Comparison of ENCODE assay signal across 16 cellular contexts in the genomic region with DNA sequence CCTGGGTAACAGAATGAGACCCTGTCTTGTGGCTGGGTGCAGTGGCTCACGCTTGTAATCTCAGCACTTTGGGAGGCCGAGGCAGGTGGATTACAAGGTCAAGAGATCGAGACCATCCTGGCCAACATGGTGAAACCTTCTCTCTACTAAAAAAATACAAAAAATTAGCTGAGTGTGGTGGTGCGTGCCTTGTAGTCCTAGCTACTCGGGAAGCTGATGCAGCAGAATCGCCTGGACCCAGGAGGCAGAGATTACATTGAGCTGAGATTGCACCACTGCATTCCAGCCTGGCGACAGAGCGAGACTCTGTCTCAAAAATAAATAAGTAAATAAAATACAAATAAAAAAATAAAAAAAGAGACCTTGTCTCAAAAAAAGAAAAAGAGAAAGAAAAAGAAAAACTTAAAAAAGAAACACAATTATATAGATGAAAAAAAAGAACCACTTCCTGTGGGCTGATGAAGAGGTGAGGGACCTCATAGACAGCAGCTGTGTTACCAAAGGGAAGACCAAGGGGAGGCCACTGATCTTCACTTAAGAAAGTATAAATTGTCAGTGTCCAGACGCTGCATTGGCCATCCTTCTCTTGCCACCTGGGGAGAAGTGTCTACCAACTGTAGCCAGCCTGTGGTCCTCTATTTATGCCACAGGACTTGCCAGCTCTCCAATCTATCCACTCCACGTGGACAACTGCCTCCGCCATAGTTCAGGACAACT. TPM values are rescaled to one million over a fixed set of nuclear protein-coding genes. Genes with fewer than 3 reads are reported as not detected.
DNase-seq lines count a peak whose midpoint lies in the region; ATAC-seq, FAIRE-seq and TF ChIP-seq lines count a peak whose summit lies in the region.
"Had no signal": no experiment of that assay in that cellular context is flagged by ENCODE, and none has a peak within 500 bp of the region (broad histone marks: within the 10 kb centered on the region; RNA-seq: fewer than 3 reads in every experiment).

No MANE protein-coding gene starts in this region.

- no peak for TF ChIP-seq EP300 in K562 (IDR thresholded peaks at IDR 0.05; ENCODE audit: low read length)

- H3K27ac Mint-ChIP-seq in activated CD4-positive, alpha-beta T cell treated with anti-CD3 and anti-CD28 coated beads, Interleukin-2, amount 10 ng/mL, durations not matched to agents 7 days and 5 days: no peak overlapping the region
- H3K27ac Mint-ChIP-seq in activated naive CD8-positive, alpha-beta T cell treated with anti-CD3 and anti-CD28 coated beads, Interleukin-2, amount 10 ng/mL, durations not matched to agents 7 days and 5 days: peak overlapping the region; percentile 67
- H3K27ac Mint-ChIP-seq in activated naive CD8-positive, alpha-beta T cell treated with anti-CD3 and anti-CD28 coated beads for 36 hours: no peak overlapping the region
- H3K27ac Mint-ChIP-seq: CD4-positive, CD25-positive, alpha-beta regulatory T cell; HFFc6 had no signal

- no peaks in the 10 kb centered on the region for H3K9me3 ChIP-seq in K562 (replicated peaks; ENCODE audit: control insufficient read depth, insufficient read depth, low read depth, low read length)
- H3K9me3 ChIP-seq in neuronal stem cell (replicated peaks in 1 of 2; ENCODE audit: control insufficient read depth in 2 of 2, insufficient read depth in 1 of 2, low read depth in 1 of 2, low read length in 2 of 2): no peaks in the 10 kb centered on the region
- H3K9me3 ChIP-seq: BLaER1 had no signal

- in situ Hi-C loops in K562 (cut with MboI): no loop called here

- TF ChIP-seq POLR2A in K562 (conservative IDR thresholded peaks at IDR 0.05): no peak

- H3K9me3 Mint-ChIP-seq in activated CD4-positive, alpha-beta T cell treated with anti-CD3 and anti-CD28 coated beads, Interleukin-2, amount 10 ng/mL, durations not matched to agents 7 days and 5 days: no peaks in the 10 kb centered on the region
- H3K9me3 Mint-ChIP-seq in activated naive CD8-positive, alpha-beta T cell treated with anti-CD3 and anti-CD28 coated beads, Interleukin-2, amount 10 ng/mL, durations not matched to agents 7 days and 5 days: no peaks in the 10 kb centered on the region
- H3K9me3 Mint-ChIP-seq in activated naive CD8-positive, alpha-beta T cell treated with anti-CD3 and anti-CD28 coated beads for 36 hours: no peaks in the 10 kb centered on the region
- H3K9me3 Mint-ChIP-seq: CD4-positive, CD25-positive, alpha-beta regulatory T cell; HFFc6 had no signal

- no TSS peak for BruUV-seq in K562 (replicated peaks; lab: Mats Ljungman, UMichigan)

- no peak overlapping the region for H3K4me3 ChIP-seq in K562
- no peak overlapping the region for H3K4me3 ChIP-seq in neuronal stem cell (ENCODE audit: low read length in 2 of 2)
- H3K4me3 ChIP-seq: BLaER1 had no signal

- no peak overlapping the region for H3K23ac ChIP-seq in neuronal stem cell (ENCODE audit: low read depth, low read length, poor library complexity)

- H3K27ac ChIP-seq in K562 (ENCODE audit: extremely low read depth, low read depth, low read length) (no peak overlapping the region), neuronal stem cell (replicated peaks; ENCODE audit: low read length) (no peak overlapping the region)
- H3K27ac ChIP-seq: BLaER1 had no signal

- H2AFZ ChIP-seq in K562 (ENCODE audit: low read depth, low read length): 0 out of 2 replicates have a peak overlapping the region, but pooled peaks have one; percentile 16
- no peak overlapping the region for H2AFZ ChIP-seq in neuronal stem cell (ENCODE audit: low read length)

- H3K9ac ChIP-seq in K562 (ENCODE audit: insufficient read depth in 1 of 2, low read depth in 2 of 2, low read length in 2 of 2) (no peak overlapping the region), neuronal stem cell (ENCODE audit: low read depth, low read length, poor library complexity) (no peak overlapping the region)
- H3K9ac ChIP-seq: BLaER1 had no signal

- H3K4me2 ChIP-seq in K562 (ENCODE audit: insufficient read depth, low read length): no peak overlapping the region
- no peak overlapping the region for H3K4me2 ChIP-seq in neuronal stem cell (ENCODE audit: insufficient read depth, low read length, poor library complexity, severe bottlenecking)
- H3K4me2 ChIP-seq: BLaER1 had no signal

- H3K4me1 ChIP-seq in K562 (replicated peaks in 1 of 2; ENCODE audit: control insufficient read depth in 2 of 2, insufficient read depth in 2 of 2, low read length in 2 of 2) (peaks cover 2% of the 10 kb centered on the region in 2 experiments; a peak in 2 of 5 replicates), neuronal stem cell (ENCODE audit: control insufficient read depth in 2 of 2, insufficient read depth in 1 of 2, low read depth in 1 of 2, low read length in 2 of 2) (no peaks in the 10 kb centered on the region)

- no peak overlapping the region for H3K18ac ChIP-seq in neuronal stem cell (ENCODE audit: low read length)

- H3K79me2 ChIP-seq in K562 (ENCODE audit: control insufficient read depth, insufficient read depth, low read length): no peaks in the 10 kb centered on the region

- H3K9me1 ChIP-seq in K562 (ENCODE audit: control insufficient read depth, insufficient read depth, low read length): no peaks in the 10 kb centered on the region

- no peak for FAIRE-seq in K562 (lab: Jason Lieb, UNC)
- FAIRE-seq: HTR-8/SVneo had no signal

- H2AK5ac ChIP-seq in neuronal stem cell (ENCODE audit: low read depth, low read length): no peak overlapping the region

- H2BK15ac ChIP-seq in neuronal stem cell (ENCODE audit: low read length): no peak overlapping the region

- CTCF ChIA-PET in activated CD4-positive, alpha-beta T cell treated with anti-CD3 and anti-CD28 coated beads, Interleukin-2, amount 10 ng/mL, durations not matched to agents 7 days and 5 days (lab: Charles Lee): interaction anchor here (0.6 to 1.2 kb wide), 2 partner anchors 24 to 149 kb away, joined by 3 to 6 read pairs; a partner anchor contains a TSS
- CTCF ChIA-PET in K562 (lab: Yijun Ruan, JAX; ENCODE audit: low intra/inter-chr PET ratio): no interaction called here

- TF ChIP-seq RAD21 in K562 (CRISPR knock-in tag; conservative IDR thresholded peaks at IDR 0.05 in 1 of 2, IDR thresholded peaks at IDR 0.05 in 1 of 2): no peak

- intact Hi-C loops in K562 (cut with micrococcal nuclease): no loop called here

- H2BK12ac ChIP-seq in neuronal stem cell (ENCODE audit: low read length): no peak overlapping the region

- H3K27me3 ChIP-seq in K562 (ENCODE audit: control insufficient read depth in 2 of 2, insufficient read depth in 2 of 2, low read length in 2 of 2) (no peaks in the 10 kb centered on the region), neuronal stem cell (ENCODE audit: control insufficient read depth in 3 of 3, insufficient read depth in 3 of 3, low read depth in 1 of 3, low read length in 3 of 3) (no peaks in the 10 kb centered on the region)
- H3K27me3 ChIP-seq: BLaER1 had no signal

- H3K4me3 Mint-ChIP-seq in activated CD4-positive, alpha-beta T cell treated with anti-CD3 and anti-CD28 coated beads, Interleukin-2, amount 10 ng/mL, durations not matched to agents 7 days and 5 days: no peak overlapping the region
- no peak overlapping the region for H3K4me3 Mint-ChIP-seq in activated naive CD8-positive, alpha-beta T cell treated with anti-CD3 and anti-CD28 coated beads, Interleukin-2, amount 10 ng/mL, durations not matched to agents 7 days and 5 days
- H3K4me3 Mint-ChIP-seq in activated naive CD8-positive, alpha-beta T cell treated with anti-CD3 and anti-CD28 coated beads for 36 hours: no peak overlapping the region
- H3K4me3 Mint-ChIP-seq: HFFc6 had no signal

- H4K91ac ChIP-seq in neuronal stem cell (ENCODE audit: low read depth, low read length, poor library complexity): no peak overlapping the region

- peak; percentile 22 for DNase-seq in activated CD4-positive, alpha-beta T cell treated with anti-CD3 and anti-CD28 coated beads, Interleukin-2, amount 10 ng/mL, durations not matched to agents 7 days and 5 days
- DNase-seq in activated CD4-positive, alpha-beta T cell treated with anti-CD3 and anti-CD28 coated beads, Interleukin-2, amount 50 U/mL, for 1 hour: no peak
- no peak for DNase-seq in activated naive CD8-positive, alpha-beta T cell treated with anti-CD3 and anti-CD28 coated beads, Interleukin-2, amount 10 ng/mL, durations not matched to agents 7 days and 5 days
- no peak for DNase-seq in activated naive CD8-positive, alpha-beta T cell treated with anti-CD3 and anti-CD28 coated beads for 36 hours
- DNase-seq in K562 (ENCODE audit: extremely low read depth in 1 of 4, low spot score in 3 of 4): no peak
- no peak for DNase-seq in neuronal stem cell (ENCODE audit: low spot score)
- DNase-seq in NCI-H1092 treated with DMSO at 0.1 percent for 48 hours (lab: John Stamatoyannopoulos, UW): no peak
- DNase-seq: 8988T, AML-193, DMS53, HCEC 1CT, HFFc6 had no signal

- no peaks in the 10 kb centered on the region for H3K36me3 Mint-ChIP-seq in activated CD4-positive, alpha-beta T cell treated with anti-CD3 and anti-CD28 coated beads, Interleukin-2, amount 10 ng/mL, durations not matched to agents 7 days and 5 days (ENCODE audit: low read depth)
- no peaks in the 10 kb centered on the region for H3K36me3 Mint-ChIP-seq in activated naive CD8-positive, alpha-beta T cell treated with anti-CD3 and anti-CD28 coated beads, Interleukin-2, amount 10 ng/mL, durations not matched to agents 7 days and 5 days
- H3K36me3 Mint-ChIP-seq in activated naive CD8-positive, alpha-beta T cell treated with anti-CD3 and anti-CD28 coated beads for 36 hours: no peaks in the 10 kb centered on the region
- H3K36me3 Mint-ChIP-seq: CD4-positive, CD25-positive, alpha-beta regulatory T cell had no signal

- H4K8ac ChIP-seq in neuronal stem cell (ENCODE audit: low read depth, low read length): no peak overlapping the region

- H2BK120ac ChIP-seq in neuronal stem cell (ENCODE audit: low read depth, low read length): no peak overlapping the region

- no peak overlapping the region for H2BK5ac ChIP-seq in neuronal stem cell (ENCODE audit: low read length)

- ATAC-seq in activated naive CD8-positive, alpha-beta T cell treated with anti-CD3 and anti-CD28 coated beads, Interleukin-2, amount 10 ng/mL, durations not matched to agents 7 days and 5 days (ENCODE audit: low read depth): peak; percentile 75
- ATAC-seq in K562 (no peak), HG02973 (IDR thresholded peaks at IDR 0.05; ENCODE audit: unreplicated experiment) (no peak)

- 26% methylated on average over 11 of the region's 11 CpGs for WGBS in K562 (ENCODE audit: insufficient coverage, low coverage, missing lambda C conversion rate)
- WGBS in neuronal stem cell (ENCODE audit: extremely low coverage in 2 of 2, insufficient read length in 2 of 2, insufficient replicate concordance in 1 of 2), 2 donors: no CpG with 5 or more reads among the region's 11 CpGs

- H3K36me3 ChIP-seq in K562 (ENCODE audit: control insufficient read depth, insufficient read depth, low read length) (no peaks in the 10 kb centered on the region), neuronal stem cell (replicated peaks in 1 of 2; ENCODE audit: control insufficient read depth in 2 of 2, insufficient read depth in 2 of 2, low read length in 2 of 2) (no peaks in the 10 kb centered on the region)
- H3K36me3 ChIP-seq: BLaER1 had no signal

- TF ChIP-seq CTCF in K562 (IDR thresholded peaks at IDR 0.05 in 2 of 3, conservative IDR thresholded peaks at IDR 0.05 in 1 of 3; ENCODE audit: insufficient read depth in 2 of 3, low read depth in 1 of 3, low read length in 3 of 3): no peak

- no peak overlapping the region for H3K4ac ChIP-seq in neuronal stem cell (ENCODE audit: low read length)

- no peaks in the 10 kb centered on the region for H3K27me3 Mint-ChIP-seq in activated CD4-positive, alpha-beta T cell treated with anti-CD3 and anti-CD28 coated beads, Interleukin-2, amount 10 ng/mL, durations not matched to agents 7 days and 5 days
- H3K27me3 Mint-ChIP-seq in activated naive CD8-positive, alpha-beta T cell treated with anti-CD3 and anti-CD28 coated beads, Interleukin-2, amount 10 ng/mL, durations not matched to agents 7 days and 5 days: peaks cover 2% of the 10 kb centered on the region
- peaks cover 3% of the 10 kb centered on the region for H3K27me3 Mint-ChIP-seq in activated naive CD8-positive, alpha-beta T cell treated with anti-CD3 and anti-CD28 coated beads for 36 hours

- POLR2A ChIA-PET in activated CD4-positive, alpha-beta T cell treated with anti-CD3 and anti-CD28 coated beads, Interleukin-2, amount 10 ng/mL, durations not matched to agents 7 days and 5 days (lab: Charles Lee): no interaction called here
- POLR2A ChIA-PET in activated naive CD8-positive, alpha-beta T cell treated with anti-CD3 and anti-CD28 coated beads, Interleukin-2, amount 10 ng/mL, durations not matched to agents 7 days and 5 days (lab: Charles Lee): no interaction called here
- POLR2A ChIA-PET in K562 (lab: Yijun Ruan, JAX): interaction anchor here (0.6 to 1.0 kb wide), 2 partner anchors 8 to 10 kb away, joined by 3 to 4 read pairs; no protein-coding TSS in a partner anchor

- peak overlapping the region; percentile 12 for H3K14ac ChIP-seq in neuronal stem cell (ENCODE audit: low read length)

- no peaks in the 10 kb centered on the region for H3K79me1 ChIP-seq in neuronal stem cell (ENCODE audit: low read depth, low read length)

- H3K4me1 Mint-ChIP-seq in activated CD4-positive, alpha-beta T cell treated with anti-CD3 and anti-CD28 coated beads, Interleukin-2, amount 10 ng/mL, durations not matched to agents 7 days and 5 days: peaks cover 27% of the 10 kb centered on the region
- H3K4me1 Mint-ChIP-seq in activated naive CD8-positive, alpha-beta T cell treated with anti-CD3 and anti-CD28 coated beads, Interleukin-2, amount 10 ng/mL, durations not matched to agents 7 days and 5 days: peaks cover 15% of the 10 kb centered on the region
- peaks cover 14% of the 10 kb centered on the region for H3K4me1 Mint-ChIP-seq in activated naive CD8-positive, alpha-beta T cell treated with anti-CD3 and anti-CD28 coated beads for 36 hours

- no peaks in the 10 kb centered on the region for H4K20me1 ChIP-seq in K562 (replicated peaks; ENCODE audit: control insufficient read depth, insufficient read depth, low read length)
- H4K20me1 ChIP-seq: BLaER1 had no signal

RNA-seq across cellular contexts. Expression of a gene that starts 24.4 kb away (rescaled TPM):
- 100 to 1,000 TPM; 128 to 137 TPM for total RNA-seq in activated CD4-positive, alpha-beta T cell treated with anti-CD3 and anti-CD28 coated beads, Interleukin-2, amount 10 ng/mL, durations not matched to agents 7 days and 5 days
- 100 to 1,000 TPM; 130 to 132 TPM for total RNA-seq in activated naive CD8-positive, alpha-beta T cell treated with anti-CD3 and anti-CD28 coated beads, Interleukin-2, amount 10 ng/mL, durations not matched to agents 7 days and 5 days
- 10 to 100 TPM; 78.9 to 91.3 TPM for total RNA-seq in activated naive CD8-positive, alpha-beta T cell treated with anti-CD3 and anti-CD28 coated beads for 36 hours
- 356 and 852 TPM in 2 replicates for total RNA-seq in K562 (2011; cell fraction: chromatin; rRNA removed; ENCODE audit: low replicate concordance)
- total RNA-seq in K562 (2011; cell fraction: nucleolus; rRNA removed): 116 and 155 TPM in 2 replicates
- total RNA-seq in K562 (2011; cell fraction: nucleoplasm; rRNA removed): 296 and 413 TPM in 2 replicates
- total RNA-seq in K562 (2014; rRNA removed) (23.2 and 23.5 TPM in 2 replicates), K562 (2014; rRNA removed; fragmentation: Illumina TruSeq; extraction: Trizol) (37.6 and 43.3 TPM in 2 replicates), K562 (2015; rRNA removed; fragmentation: Illumina TruSeq; extraction: Trizol) (35.2 and 35.4 TPM in 2 replicates), K562 (2021) (54.8 and 59.4 TPM in 2 replicates)
- polyA plus RNA-seq in K562 (2011; rRNA removed) (30.9 and 41.1 TPM in 2 replicates), K562 (2014; fragmentation: Illumina TruSeq; extraction: Trizol) (28.3 and 32.0 TPM in 2 replicates), K562 (2014; fragmentation: Nextera tagmentation; extraction: Ambion mirVana) (1 to 10 TPM; 3.4 to 3.7 TPM), K562 (2014; rRNA removed) (24.1 and 24.4 TPM in 2 replicates)
- 13.9 and 19.5 TPM in 2 replicates for polyA plus RNA-seq in K562 (2011; cell fraction: cytosol; rRNA removed)
- polyA plus RNA-seq in K562 (2011; cell fraction: nucleus; rRNA removed): 58.5 and 66.6 TPM in 2 replicates
- 19.1 and 22.5 TPM in 2 replicates for polyA plus RNA-seq in K562 (2012)
- polyA minus RNA-seq in K562 (2011; rRNA and poly(A)+ RNA removed): 250 and 261 TPM in 2 replicates
- polyA minus RNA-seq in K562 (2011; cell fraction: cytosol; rRNA and poly(A)+ RNA removed): 38.0 and 68.0 TPM in 2 replicates
- 126 and 193 TPM in 2 replicates for polyA minus RNA-seq in K562 (2011; cell fraction: nucleus; rRNA and poly(A)+ RNA removed)
- polyA plus RNA-seq in neuronal stem cell (2013, experiment 1 of 2): 10.9 TPM
- polyA plus RNA-seq in neuronal stem cell (2013, experiment 2 of 2): 12.0 TPM

RNA-seq across cellular contexts. Expression of a gene that starts 33.1 kb away (rescaled TPM):
- total RNA-seq in activated CD4-positive, alpha-beta T cell treated with anti-CD3 and anti-CD28 coated beads, Interleukin-2, amount 10 ng/mL, durations not matched to agents 7 days and 5 days: not detected
- not detected for total RNA-seq in activated naive CD8-positive, alpha-beta T cell treated with anti-CD3 and anti-CD28 coated beads, Interleukin-2, amount 10 ng/mL, durations not matched to agents 7 days and 5 days
- not detected for total RNA-seq in activated naive CD8-positive, alpha-beta T cell treated with anti-CD3 and anti-CD28 coated beads for 36 hours
- 7.4 and 8.2 TPM in 2 replicates for total RNA-seq in K562 (2011; cell fraction: chromatin; rRNA removed; ENCODE audit: low replicate concordance)
- total RNA-seq in K562 (2011; cell fraction: nucleolus; rRNA removed): 4.1 and 5.3 TPM in 2 replicates
- total RNA-seq in K562 (2011; cell fraction: nucleoplasm; rRNA removed): 5.4 and 7.0 TPM in 2 replicates
- total RNA-seq in K562 (2014; rRNA removed): 0.77 and 2.0 TPM in 2 replicates
- 1.7 and 1.9 TPM in 2 replicates for total RNA-seq in K562 (2014; rRNA removed; fragmentation: Illumina TruSeq; extraction: Trizol)
- 0.57 and 0.76 TPM in 2 replicates for total RNA-seq in K562 (2015; rRNA removed; fragmentation: Illumina TruSeq; extraction: Trizol)
- 1.5 TPM in 2 replicates for total RNA-seq in K562 (2021)
- polyA plus RNA-seq in K562 (2011; rRNA removed): 0.85 and 1.8 TPM in 2 replicates
- polyA plus RNA-seq in K562 (2011; cell fraction: cytosol; rRNA removed): 1.0 and 1.3 TPM in 2 replicates
- 1.3 and 2.3 TPM in 2 replicates for polyA plus RNA-seq in K562 (2011; cell fraction: nucleus; rRNA removed)
- 0.94 and 1.9 TPM in 2 replicates for polyA plus RNA-seq in K562 (2012)
- polyA plus RNA-seq in K562 (2014; fragmentation: Illumina TruSeq; extraction: Trizol): 1.8 and 2.0 TPM in 2 replicates
- polyA plus RNA-seq in K562 (2014; fragmentation: Nextera tagmentation; extraction: Ambion mirVana): under 1 TPM; 0.08 to 0.32 TPM
- polyA plus RNA-seq in K562 (2014; rRNA removed): 1.5 and 1.8 TPM in 2 replicates
- 1.3 and 2.9 TPM in 2 replicates for polyA minus RNA-seq in K562 (2011; rRNA and poly(A)+ RNA removed)
- polyA minus RNA-seq in K562 (2011; cell fraction: cytosol; rRNA and poly(A)+ RNA removed): 0.82 and 1.7 TPM in 2 replicates
- 0.89 and 1.3 TPM in 2 replicates for polyA minus RNA-seq in K562 (2011; cell fraction: nucleus; rRNA and poly(A)+ RNA removed)
- polyA plus RNA-seq in neuronal stem cell (2013, experiment 1 of 2): 6.0 TPM
- polyA plus RNA-seq in neuronal stem cell (2013, experiment 2 of 2): 6.2 TPM
- total RNA-seq: CD4-positive, CD25-positive, alpha-beta regulatory T cell had no signal
